In genomic region chr1:56494306-56494705, GRCh38 we compare ENCODE assay signal across 1 cellular context.
A peak's percentile ranks its signal among the peaks of the same experiment; 100 is the strongest.
TF ChIP-seq lines count a peak whose summit lies in the region.

No MANE protein-coding gene starts in this region.

TF ChIP-seq in HepG2, 621 proteins besides CTCF, POLR2A, EP300 and RAD21 (continued from another document and continues in another):
- peak; percentile 87 for TF ChIP-seq PRDM10 (CRISPR knock-in tag; IDR thresholded peaks at IDR 0.05; ENCODE audit: low read depth)
- TF ChIP-seq AHDC1 (CRISPR knock-in tag; IDR thresholded peaks at IDR 0.05; ENCODE audit: borderline replicate concordance) = peak; percentile 94
- TF ChIP-seq AKAP8 (CRISPR knock-in tag; IDR thresholded peaks at IDR 0.05) = peak; percentile 83
- peak; percentile 86 for TF ChIP-seq KDM6A (CRISPR knock-in tag; IDR thresholded peaks at IDR 0.05; ENCODE audit: low read depth)
- peak; percentile 73; the same call in 1 of the 2 replicates for TF ChIP-seq FOXK1 (CRISPR knock-in tag; IDR thresholded peaks at IDR 0.05; ENCODE audit: borderline replicate concordance, low read depth)
- TF ChIP-seq ZSCAN20 (CRISPR knock-in tag; IDR thresholded peaks at IDR 0.05; ENCODE audit: borderline replicate concordance) = no peak
- TF ChIP-seq ZNF484 (CRISPR knock-in tag; IDR thresholded peaks at IDR 0.05; ENCODE audit: borderline replicate concordance, low read depth) = no peak
- no peak; the same call in 1 of the 2 replicates for TF ChIP-seq TEF (CRISPR knock-in tag; IDR thresholded peaks at IDR 0.05)
- TF ChIP-seq ZBTB2 (CRISPR knock-in tag; IDR thresholded peaks at IDR 0.05; ENCODE audit: low read depth) = no peak
- no peak for TF ChIP-seq GLMP (CRISPR knock-in tag; IDR thresholded peaks at IDR 0.05; ENCODE audit: borderline replicate concordance)
- no peak for TF ChIP-seq ZNF75D (CRISPR knock-in tag; IDR thresholded peaks at IDR 0.05; ENCODE audit: borderline replicate concordance)
- no peak for TF ChIP-seq FIP1L1 (IDR thresholded peaks at IDR 0.05; ENCODE audit: borderline replicate concordance, insufficient read depth, low read depth, low read length)
- TF ChIP-seq TCF7L2 (IDR thresholded peaks at IDR 0.05; ENCODE audit: low read depth, low read length) = peak; percentile 96
- TF ChIP-seq NFRKB (IDR thresholded peaks at IDR 0.05) = no peak
- TF ChIP-seq NKX3-1 (CRISPR knock-in tag; IDR thresholded peaks at IDR 0.05) = peak; percentile 92
- no peak for TF ChIP-seq GPBP1L1 (CRISPR knock-in tag; IDR thresholded peaks at IDR 0.05)
- peak; percentile 56 for TF ChIP-seq ZNF143 (CRISPR knock-in tag; IDR thresholded peaks at IDR 0.05)
- TF ChIP-seq ZNF776 (CRISPR knock-in tag; IDR thresholded peaks at IDR 0.05) = no peak
- TF ChIP-seq ZNF788 (CRISPR knock-in tag; IDR thresholded peaks at IDR 0.05; ENCODE audit: borderline replicate concordance) = peak; percentile 94; the same call in 1 of the 2 replicates
- 0 out of 2 replicates have a peak, but pooled peaks have one; percentile 74 for TF ChIP-seq WIZ (CRISPR knock-in tag; IDR thresholded peaks at IDR 0.05)
- peak in 1 of 2 experiments; percentile 70; a peak in 3 of 4 replicates for TF ChIP-seq NR2F1 (CRISPR knock-in tag; IDR thresholded peaks at IDR 0.05)
- peak; percentile 92 for TF ChIP-seq ELF3 (CRISPR knock-in tag; IDR thresholded peaks at IDR 0.05)
- TF ChIP-seq ZBTB43 (CRISPR knock-in tag; conservative IDR thresholded peaks at IDR 0.05) = 0 out of 2 replicates have a peak, but pooled peaks have one; percentile 74
- peak; percentile 34; the same call in 1 of the 2 replicates for TF ChIP-seq SP4 (CRISPR knock-in tag; IDR thresholded peaks at IDR 0.05)
- TF ChIP-seq IRF1 (CRISPR knock-in tag; IDR thresholded peaks at IDR 0.05; ENCODE audit: low read depth) = no peak
- peak; percentile 39; the same call in 1 of the 2 replicates for TF ChIP-seq MTF1 (CRISPR knock-in tag; IDR thresholded peaks at IDR 0.05)
- peak; percentile 44; the same call in 1 of the 2 replicates for TF ChIP-seq ZNF12 (CRISPR knock-in tag; IDR thresholded peaks at IDR 0.05)
- peak; percentile 92; the same call in 1 of the 2 replicates for TF ChIP-seq ZNF609 (CRISPR knock-in tag; IDR thresholded peaks at IDR 0.05; ENCODE audit: borderline replicate concordance)
